19 cellular contexts compared by ENCODE assay signal in genomic region chr14:98489115-98489514, GRCh38.
"Had no signal": no experiment of that assay in that cellular context is flagged by ENCODE, and none has a peak within 500 bp of the region (broad histone marks: within the 10 kb centered on the region; RNA-seq: fewer than 3 reads in every experiment).

No MANE protein-coding gene starts in this region.

- H3K27ac Mint-ChIP-seq: dendritic cell treated with granulocyte-macrophage colony-stimulating factor and Interleukin-4, amounts not matched to agents 40 ng/mL and 50 ng/mL, for 4 days; effector memory CD8-positive, alpha-beta T cell; naive thymus-derived CD8-positive, alpha-beta T cell had no signal

- H3K9me3 ChIP-seq: gastrocnemius medialis, mucosa of descending colon, thyroid gland, upper lobe of left lung had no signal

- H3K36me3 ChIP-seq: gastrocnemius medialis, heart right ventricle, spleen, suprapubic skin, thyroid gland, upper lobe of left lung had no signal

- H3K27me3 ChIP-seq: gastrocnemius medialis, heart right ventricle, spleen, suprapubic skin, thyroid gland, upper lobe of left lung had no signal

- ATAC-seq: effector memory CD8-positive, alpha-beta T cell; gastrocnemius medialis; heart right ventricle; left lobe of liver; mucosa of descending colon; naive thymus-derived CD8-positive, alpha-beta T cell; sciatic nerve had no signal

- H3K9me3 Mint-ChIP-seq: effector memory CD8-positive, alpha-beta T cell had no signal

- DNase-seq: cerebellar nuclear complex; effector memory CD8-positive, alpha-beta T cell; erythroblast; gastrocnemius medialis; heart right ventricle; hypothalamus; islet precursor cell; mucosa of descending colon; naive thymus-derived CD8-positive, alpha-beta T cell; posterior cingulate gyrus; spleen; stimulated activated CD4-positive, alpha-beta T cell treated with anti-CD3 and anti-CD28 coated beads, Interleukin-2, amount 100 ng/mL, for 24 hours; stimulated activated naive CD4-positive, alpha-beta T cell; thyroid gland; upper lobe of left lung had no signal

- H3K4me3 Mint-ChIP-seq: dendritic cell treated with granulocyte-macrophage colony-stimulating factor and Interleukin-4, amounts not matched to agents 40 ng/mL and 50 ng/mL, for 4 days; effector memory CD8-positive, alpha-beta T cell; naive thymus-derived CD8-positive, alpha-beta T cell had no signal

- H3K27ac ChIP-seq: gastrocnemius medialis, heart right ventricle, spleen, suprapubic skin, thyroid gland, upper lobe of left lung had no signal

- H3K4me3 ChIP-seq: gastrocnemius medialis, heart right ventricle, mucosa of descending colon, spleen, suprapubic skin, thyroid gland, upper lobe of left lung had no signal

- H3K4me1 ChIP-seq: gastrocnemius medialis, heart right ventricle, spleen, suprapubic skin, thyroid gland, upper lobe of left lung had no signal

- H3K27me3 Mint-ChIP-seq: dendritic cell treated with granulocyte-macrophage colony-stimulating factor and Interleukin-4, amounts not matched to agents 40 ng/mL and 50 ng/mL, for 4 days; effector memory CD8-positive, alpha-beta T cell; naive thymus-derived CD8-positive, alpha-beta T cell had no signal
